8 cellular contexts compared by ENCODE assay signal in genomic region chr5:142364251-142365145, GRCh38. TPM values are rescaled to one million over a fixed set of nuclear protein-coding genes. Genes with fewer than 3 reads are reported as not detected.
DNase-seq lines count a peak whose midpoint lies in the region; ATAC-seq, FAIRE-seq and TF ChIP-seq lines count a peak whose summit lies in the region.

No MANE protein-coding gene starts in this region.

- H3K9me3 ChIP-seq in Peyer's patch: no peaks in the 10 kb centered on the region
- H3K9me3 ChIP-seq in CD4-positive, alpha-beta memory T cell (ENCODE audit: control insufficient read depth in 1 of 2, low read length in 2 of 2): no peaks in the 10 kb centered on the region

- H3K4me1 ChIP-seq in Peyer's patch: peaks cover 0 to 24% (median 0%) of the 10 kb centered on the region in 4 donors
- H3K4me1 ChIP-seq in CD4-positive, alpha-beta memory T cell (ENCODE audit: insufficient read depth, low read length): peaks cover 12% of the 10 kb centered on the region

- FAIRE-seq in G401.6 (lab: Jason Lieb, UNC) (peak; percentile 78), RCC 7860 (lab: Jason Lieb, UNC) (no peak)

- POLR2A ChIA-PET in CD4-positive, alpha-beta memory T cell (lab: Charles Lee; ENCODE audit: partially characterized antibody): no interaction called here

- no peak overlapping the region for H3K27ac Mint-ChIP-seq in CD4-positive, alpha-beta memory T cell

- H3K4me1 Mint-ChIP-seq in CD4-positive, alpha-beta memory T cell: peaks cover 16 to 20% (median 19%) of the 10 kb centered on the region in 4 donors

- H3K4me3 ChIP-seq in Peyer's patch: no peak overlapping the region
- no peak overlapping the region for H3K4me3 ChIP-seq in CD4-positive, alpha-beta memory T cell (ENCODE audit: low read length in 2 of 2)

- TF ChIP-seq POLR2A in Peyer's patch (IDR thresholded peaks at IDR 0.05): no peak

- peak; percentile 28 to 70 (median 63) for DNase-seq in Peyer's patch
- peak; percentile 36 to 43 for DNase-seq in left colon
- no peak for DNase-seq in RCC 7860 (ENCODE audit: low spot score)
- DNase-seq in CD4-positive, alpha-beta memory T cell: no peak
- no peak for DNase-seq in stimulated activated CD4-positive, alpha-beta T cell treated with anti-CD3 and anti-CD28 coated beads, Interleukin-15, amount 100 ng/mL, for 24 hours

- ATAC-seq in HG02840 (IDR thresholded peaks at IDR 0.05; ENCODE audit: low FRiP score, unreplicated experiment) (peak; percentile 52), left colon (no peak), HG02970 (IDR thresholded peaks at IDR 0.05; ENCODE audit: low FRiP score, unreplicated experiment) (no peak)

- intact Hi-C loops in left colon (cut with DNase I, micrococcal nuclease): no loop called here
- intact Hi-C loops in CD4-positive, alpha-beta memory T cell (cut with micrococcal nuclease): no loop called here

- peaks cover 0 to 1% (median 0%) of the 10 kb centered on the region in 8 donors for H3K9me3 Mint-ChIP-seq in CD4-positive, alpha-beta memory T cell

- TF ChIP-seq CTCF in Peyer's patch (IDR thresholded peaks at IDR 0.05): no peak

- peak overlapping the region in 2 of 4 donors; percentile 54 to 56 for H3K27ac ChIP-seq in Peyer's patch
- H3K27ac ChIP-seq in CD4-positive, alpha-beta memory T cell (ENCODE audit: low read depth, low read length): no peak overlapping the region

- no peaks in the 10 kb centered on the region for H3K36me3 ChIP-seq in Peyer's patch
- H3K36me3 ChIP-seq in CD4-positive, alpha-beta memory T cell (ENCODE audit: insufficient read depth, low read length): no peaks in the 10 kb centered on the region

- CTCF ChIA-PET in CD4-positive, alpha-beta memory T cell (lab: Charles Lee; ENCODE audit: partially characterized antibody): no interaction called here

- H3K27me3 Mint-ChIP-seq in CD4-positive, alpha-beta memory T cell: no peaks in the 10 kb centered on the region

- no peaks in the 10 kb centered on the region for H3K27me3 ChIP-seq in Peyer's patch
- no peaks in the 10 kb centered on the region for H3K27me3 ChIP-seq in CD4-positive, alpha-beta memory T cell (ENCODE audit: insufficient read depth, low read length)

- no peaks in the 10 kb centered on the region for H3K36me3 Mint-ChIP-seq in CD4-positive, alpha-beta memory T cell

- H3K4me3 Mint-ChIP-seq in CD4-positive, alpha-beta memory T cell: no peak overlapping the region

RNA-seq across cellular contexts. Expression of gene SPRY4, which starts 39.7 kb away (rescaled TPM):
- total RNA-seq in Peyer's patch (10 to 100 TPM; 17.5 to 43.3 (median 31.5) TPM), left colon (1 to 10 TPM; 9.5 to 9.7 TPM)
- not detected for total RNA-seq in CD4-positive, alpha-beta memory T cell
- not detected for polyA plus RNA-seq in CD4-positive, alpha-beta memory T cell

Comparison
In these comparisons a context has a peak if more than half of its experiments do, and no peak if none do; other contexts are left out.
1. DNase-seq: peak in Peyer's patch (3 of 3) and left colon (2 of 2); none in RCC 7860 (single experiment), CD4-positive, alpha-beta memory T cell (0 of 5) and stimulated activated CD4-positive, alpha-beta T cell treated with anti-CD3 and anti-CD28 coated beads, Interleukin-15, amount 100 ng/mL, for 24 hours (single experiment).
2. RNA of gene SPRY4, which starts 39.7 kb away (total RNA-seq): 17.5 to 43.3 TPM in Peyer's patch and 9.5 to 9.7 TPM in left colon; not detected in CD4-positive, alpha-beta memory T cell; every median in the first group is over 10 times any median in the second.